In genomic region chr1:37628026-37628556, GRCh38 we compare ENCODE assay signal across 28 cellular contexts. TPM values are rescaled to one million over a fixed set of nuclear protein-coding genes. Genes with fewer than 3 reads are reported as not detected.
"Had no signal": no experiment of that assay in that cellular context is flagged by ENCODE, and none has a peak within 500 bp of the region (broad histone marks: within the 10 kb centered on the region; RNA-seq: fewer than 3 reads in every experiment).

No MANE protein-coding gene starts in this region.

- H3K36me3 ChIP-seq: esophagus squamous epithelium, heart right ventricle, right lobe of liver, stomach had no signal

- DNase-seq: activated CD4-positive, alpha-beta T cell treated with anti-CD3 and anti-CD28 coated beads, Interleukin-2, amount 10 ng/mL, durations not matched to agents 24 days and 14 days; activated CD8-positive, alpha-beta T cell treated with anti-CD3 and anti-CD28 coated beads, Interleukin-2, amount 10 ng/mL, durations not matched to agents 7 days and 5 days; activated naive CD4-positive, alpha-beta T cell treated with anti-CD3 and anti-CD28 coated beads for 36 hours; activated T-cell treated with anti-CD3 and anti-CD28 coated beads, Interleukin-2, amount 50 U/mL, for 24 hours; anterior cingulate cortex; caudate nucleus; effector memory CD8-positive, alpha-beta T cell; esophagus squamous epithelium; heart right ventricle; immature natural killer cell; kidney glomerular epithelial cell; mesenchymal stem cell; mucosa of descending colon; naive B cell; right lobe of liver; stimulated activated CD4-positive, alpha-beta T cell treated with anti-CD3 and anti-CD28 coated beads, Interleukin-4, amount 100 ng/mL, for 24 hours; stomach; T-helper 2 cell; testis had no signal

- ATAC-seq: activated CD8-positive, alpha-beta T cell treated with anti-CD3 and anti-CD28 coated beads, Interleukin-2, amount 10 ng/mL, durations not matched to agents 7 days and 5 days; effector memory CD8-positive, alpha-beta T cell; heart right ventricle; mucosa of descending colon; right lobe of liver; stimulated activated effector memory CD8-positive, alpha-beta T cell treated with anti-CD3 and anti-CD28 coated beads, Interleukin-12 subunit alpha, Interleukin-12 subunit beta, amount 100 ng/mL, for 72 hours had no signal

- H3K27ac Mint-ChIP-seq: activated CD4-positive, alpha-beta T cell treated with anti-CD3 and anti-CD28 coated beads, Interleukin-2, amount 10 ng/mL, durations not matched to agents 24 days and 14 days; activated CD8-positive, alpha-beta T cell treated with anti-CD3 and anti-CD28 coated beads, Interleukin-2, amount 10 ng/mL, durations not matched to agents 7 days and 5 days; activated naive CD4-positive, alpha-beta T cell treated with anti-CD3 and anti-CD28 coated beads for 36 hours; activated T-cell treated with anti-CD3 and anti-CD28 coated beads, Interleukin-2, amount 50 U/mL, for 24 hours; activated T-helper 2 cell treated with anti-CD3 and anti-CD28 coated beads, Interferon-gamma antibody, Interleukin-2, Interleukin-4, amounts not matched to agents 10 μg/mL and 5 μg/mL and 100 μg/mL, durations not matched to agents 14 hours and 24 hours and 36 hours; effector memory CD8-positive, alpha-beta T cell; immature natural killer cell; stimulated activated effector memory CD8-positive, alpha-beta T cell treated with anti-CD3 and anti-CD28 coated beads, Interleukin-12 subunit alpha, Interleukin-12 subunit beta, amount 100 ng/mL, for 72 hours; type B pancreatic cell had no signal

- H3K4me3 Mint-ChIP-seq: activated CD4-positive, alpha-beta T cell treated with anti-CD3 and anti-CD28 coated beads, Interleukin-2, amount 10 ng/mL, durations not matched to agents 24 days and 14 days; activated CD8-positive, alpha-beta T cell treated with anti-CD3 and anti-CD28 coated beads, Interleukin-2, amount 10 ng/mL, durations not matched to agents 7 days and 5 days; activated naive CD4-positive, alpha-beta T cell treated with anti-CD3 and anti-CD28 coated beads for 36 hours; activated T-cell treated with anti-CD3 and anti-CD28 coated beads, Interleukin-2, amount 50 U/mL, for 24 hours; effector memory CD8-positive, alpha-beta T cell; immature natural killer cell; neural crest cell; stimulated activated effector memory CD8-positive, alpha-beta T cell treated with anti-CD3 and anti-CD28 coated beads, Interleukin-12 subunit alpha, Interleukin-12 subunit beta, amount 100 ng/mL, for 72 hours; type B pancreatic cell had no signal

- H3K27ac ChIP-seq: esophagus squamous epithelium, heart right ventricle, right lobe of liver, stomach, testis had no signal

- H3K36me3 Mint-ChIP-seq: brain; immature natural killer cell; naive B cell; stimulated activated effector memory CD8-positive, alpha-beta T cell treated with anti-CD3 and anti-CD28 coated beads, Interleukin-12 subunit alpha, Interleukin-12 subunit beta, amount 100 ng/mL, for 72 hours; type B pancreatic cell had no signal

- H3K27me3 ChIP-seq: testis had no signal

- H3K9me3 Mint-ChIP-seq: activated CD4-positive, alpha-beta T cell treated with anti-CD3 and anti-CD28 coated beads, Interleukin-2, amount 10 ng/mL, durations not matched to agents 24 days and 14 days; activated naive CD4-positive, alpha-beta T cell treated with anti-CD3 and anti-CD28 coated beads for 36 hours; activated T-cell treated with anti-CD3 and anti-CD28 coated beads, Interleukin-2, amount 50 U/mL, for 24 hours; activated T-helper 2 cell treated with anti-CD3 and anti-CD28 coated beads, Interferon-gamma antibody, Interleukin-2, Interleukin-4, amounts not matched to agents 10 μg/mL and 5 μg/mL and 100 μg/mL, durations not matched to agents 14 hours and 24 hours and 36 hours; effector memory CD8-positive, alpha-beta T cell; immature natural killer cell; neural crest cell; stimulated activated effector memory CD8-positive, alpha-beta T cell treated with anti-CD3 and anti-CD28 coated beads, Interleukin-12 subunit alpha, Interleukin-12 subunit beta, amount 100 ng/mL, for 72 hours; type B pancreatic cell had no signal

- H3K9me3 ChIP-seq: esophagus squamous epithelium, heart right ventricle, mucosa of descending colon, right lobe of liver, stomach, testis had no signal

- H3K4me1 ChIP-seq: heart right ventricle, right lobe of liver, testis had no signal

- H3K4me3 ChIP-seq: esophagus squamous epithelium, heart right ventricle, mucosa of descending colon, right lobe of liver, smooth muscle cell, stomach, testis had no signal

- H3K4me1 Mint-ChIP-seq: activated CD4-positive, alpha-beta T cell treated with anti-CD3 and anti-CD28 coated beads, Interleukin-2, amount 10 ng/mL, durations not matched to agents 24 days and 14 days; immature natural killer cell; neural crest cell had no signal

- H3K4me2 ChIP-seq: smooth muscle cell had no signal

RNA-seq across cellular contexts. Expression of gene RSPO1, which starts 6.6 kb away (rescaled TPM):
- total RNA-seq: activated CD4-positive, alpha-beta T cell treated with anti-CD3 and anti-CD28 coated beads, Interleukin-2, amount 10 ng/mL, durations not matched to agents 24 days and 14 days; activated CD8-positive, alpha-beta T cell treated with anti-CD3 and anti-CD28 coated beads, Interleukin-2, amount 10 ng/mL, durations not matched to agents 7 days and 5 days; activated naive CD4-positive, alpha-beta T cell treated with anti-CD3 and anti-CD28 coated beads for 36 hours; activated T-helper 2 cell treated with anti-CD3 and anti-CD28 coated beads, Interferon-gamma antibody, Interleukin-2, Interleukin-4, amounts not matched to agents 10 μg/mL and 5 μg/mL and 100 μg/mL, durations not matched to agents 14 hours and 24 hours and 36 hours; dermis microvascular lymphatic vessel endothelial cell; osteocyte; pulmonary artery endothelial cell; right lobe of liver; smooth muscle cell had no signal
- polyA plus RNA-seq: immature natural killer cell, smooth muscle cell had no signal
